In genomic region chr7:139620676-139621344, GRCh38 we compare ENCODE assay signal across 8 cellular contexts.
DNase-seq lines count a peak whose midpoint lies in the region; ATAC-seq, FAIRE-seq and TF ChIP-seq lines count a peak whose summit lies in the region.

No MANE protein-coding gene starts in this region.

- H4K20me1 ChIP-seq in HepG2 (ENCODE audit: insufficient read depth, low read length) = 0 out of 2 replicates have a peak, but pooled peaks cover 3% of the 10 kb centered on the region

- no peak overlapping the region for H3K9ac ChIP-seq in HepG2 (ENCODE audit: insufficient read depth, low read depth, low read length)

- H3K27ac Mint-ChIP-seq in stimulated activated memory B cell treated with anti-CD40 and anti-IgM and Interleukin-4, amounts not matched to agents 10 μg/mL and 1 μg/mL and 100 μg/mL, for 72 hours = no peak overlapping the region

- H3K79me2 ChIP-seq in HepG2 (ENCODE audit: insufficient read depth, low read length) = no peaks in the 10 kb centered on the region

- no peak overlapping the region for H3K4me3 Mint-ChIP-seq in stimulated activated memory B cell treated with anti-CD40 and anti-IgM and Interleukin-4, amounts not matched to agents 10 μg/mL and 1 μg/mL and 100 μg/mL, for 72 hours

- in situ Hi-C loops in GM13977 (cut with MboI; ENCODE audit: low pct_unique_long_range_greater_than_20kb, low sequenced_read_pairs, unreplicated experiment) = no loop called here
- in situ Hi-C loops in HepG2 (cut with HindIII; ENCODE audit: extremely low pct_ligation_motif_present, low pct_unique_long_range_greater_than_20kb) = no loop called here

- no peak for TF ChIP-seq POLR2A in HepG2 (IDR thresholded peaks at IDR 0.05; ENCODE audit: insufficient read depth in 1 of 2, low read depth in 2 of 2, low read length in 2 of 2)

- H3K4me2 ChIP-seq in HepG2 (ENCODE audit: low read depth, low read length) = no peak overlapping the region

- no peak overlapping the region for H3K4me3 ChIP-seq in AG09309 (ENCODE audit: control insufficient read depth, low read depth, low read length)
- H3K4me3 ChIP-seq in ascending aorta = no peak overlapping the region
- no peak overlapping the region for H3K4me3 ChIP-seq in HepG2 (replicated peaks in 1 of 3; ENCODE audit: insufficient read depth in 1 of 3, low read depth in 2 of 3, low read length in 3 of 3)

- TF ChIP-seq CTCF in AG09309 (IDR thresholded peaks at IDR 0.05; ENCODE audit: control insufficient read depth, insufficient read depth, low read depth, low read length, missing control alignments) (peak; percentile 76), GM13977 (IDR thresholded peaks at IDR 0.05; ENCODE audit: extremely low read depth, insufficient read depth, missing control alignments) (peak; percentile 74), ascending aorta (IDR thresholded peaks at IDR 0.05) (peak in 2 of 3 experiments; percentile 44 to 50), HepG2 (CRISPR knock-in tag; IDR thresholded peaks at IDR 0.05) (peak; percentile 74)

- CTCF ChIA-PET in HepG2 (lab: Yijun Ruan, JAX; ENCODE audit: low intra/inter-chr PET ratio, low total read pairs) = no interaction called here

- H3K36me3 ChIP-seq in ascending aorta = peaks cover 25 to 73% of the 10 kb centered on the region in 2 donors
- peaks cover 18 to 66% of the 10 kb centered on the region in 2 experiments for H3K36me3 ChIP-seq in HepG2 (replicated peaks in 1 of 2; ENCODE audit: control insufficient read depth in 1 of 2, insufficient read depth in 2 of 2, low read length in 2 of 2)

- H3K4me1 ChIP-seq in ascending aorta (no peaks in the 10 kb centered on the region), HepG2 (ENCODE audit: insufficient read depth, low read length) (no peaks in the 10 kb centered on the region)

- TF ChIP-seq RAD21 in HepG2 (CRISPR knock-in tag; IDR thresholded peaks at IDR 0.05) = no peak

- intact Hi-C loops in ascending aorta (cut with DNase I) = no loop called here
- intact Hi-C loops in HepG2 (cut with micrococcal nuclease; ENCODE audit: unreplicated experiment) = no loop called here

- H3K36me3 Mint-ChIP-seq in stimulated activated memory B cell treated with anti-CD40 and anti-IgM and Interleukin-4, amounts not matched to agents 10 μg/mL and 1 μg/mL and 100 μg/mL, for 72 hours = peaks cover 57% of the 10 kb centered on the region

- H3K9me3 ChIP-seq in ascending aorta = no peaks in the 10 kb centered on the region
- no peaks in the 10 kb centered on the region for H3K9me3 ChIP-seq in HepG2 (ENCODE audit: low read length)

- FAIRE-seq in HepG2 (lab: Jason Lieb, UNC) = peak; percentile 15

- no peaks in the 10 kb centered on the region for H3K27me3 Mint-ChIP-seq in stimulated activated memory B cell treated with anti-CD40 and anti-IgM and Interleukin-4, amounts not matched to agents 10 μg/mL and 1 μg/mL and 100 μg/mL, for 72 hours

- no peak overlapping the region for H2AFZ ChIP-seq in HepG2 (ENCODE audit: low read length)

- BruUV-seq in HepG2 (replicated peaks; lab: Mats Ljungman, UMichigan) = no TSS peak

- POLR2A ChIA-PET in HepG2 (lab: Yijun Ruan, JAX) = no interaction called here

- H3K27ac ChIP-seq in ascending aorta (no peak overlapping the region), HepG2 (ENCODE audit: extremely low read length, insufficient read depth, low read length) (no peak overlapping the region)

- ATAC-seq in SK-N-SH treated with all-trans-retinoic acid at 6 μM for 48 hours (peak; percentile 65), HepG2 (peak; percentile 84), GM19455 (IDR thresholded peaks at IDR 0.05; ENCODE audit: unreplicated experiment) (no peak)
- peak; percentile 48 for ATAC-seq in stimulated activated memory B cell treated with anti-CD40 and anti-IgM and Interleukin-4, amounts not matched to agents 10 μg/mL and 1 μg/mL and 100 μg/mL, for 72 hours

- H3K4me1 Mint-ChIP-seq in stimulated activated memory B cell treated with anti-CD40 and anti-IgM and Interleukin-4, amounts not matched to agents 10 μg/mL and 1 μg/mL and 100 μg/mL, for 72 hours = no peaks in the 10 kb centered on the region

- H3K9me3 Mint-ChIP-seq in stimulated activated memory B cell treated with anti-CD40 and anti-IgM and Interleukin-4, amounts not matched to agents 10 μg/mL and 1 μg/mL and 100 μg/mL, for 72 hours = no peaks in the 10 kb centered on the region

- H3K27me3 ChIP-seq in ascending aorta = no peaks in the 10 kb centered on the region
- no peaks in the 10 kb centered on the region for H3K27me3 ChIP-seq in HepG2 (ENCODE audit: control insufficient read depth in 1 of 2, insufficient read depth in 2 of 2, low read length in 2 of 2)

- no peak for TF ChIP-seq EP300 in HepG2 (IDR thresholded peaks at IDR 0.05; ENCODE audit: low read depth in 2 of 2, low read length in 2 of 2)
- TF ChIP-seq EP300 in HepG2 (CRISPR knock-in tag; IDR thresholded peaks at IDR 0.05; ENCODE audit: borderline replicate concordance) = no peak

- 89% methylated on average over 10 of the region's 10 CpGs for WGBS in HepG2 (ENCODE audit: low lambda C conversion rate)

- no peak for DNase-seq in AG09309 (ENCODE audit: low read depth)
- peak; percentile 46 for DNase-seq in GM13977 (ENCODE audit: low spot score)
- peak; percentile 40 for DNase-seq in HK-2 (ENCODE audit: unreplicated experiment)
- DNase-seq in ascending aorta (ENCODE audit: low spot score in 2 of 2) = no peak
- peak; percentile 28 for DNase-seq in HepG2 (ENCODE audit: low spot score)

TF ChIP-seq in SK-N-SH treated with all-trans-retinoic acid at 6 μM for 48 hours, 23 proteins besides CTCF, POLR2A, EP300 and RAD21:
- TF ChIP-seq CSDC2 (CRISPR knock-in tag; IDR thresholded peaks at IDR 0.05) (no peak), SNAI2 (CRISPR knock-in tag; IDR thresholded peaks at IDR 0.05) (no peak), PPARA (CRISPR knock-in tag; IDR thresholded peaks at IDR 0.05; ENCODE audit: borderline replicate concordance) (no peak), ISL1 (CRISPR knock-in tag; IDR thresholded peaks at IDR 0.05) (no peak), TCF4 (CRISPR knock-in tag; IDR thresholded peaks at IDR 0.05; ENCODE audit: borderline replicate concordance) (no peak), TSHZ2 (CRISPR knock-in tag; IDR thresholded peaks at IDR 0.05) (no peak), BACH2 (CRISPR knock-in tag; IDR thresholded peaks at IDR 0.05; ENCODE audit: borderline replicate concordance) (no peak)
TF ChIP-seq in SK-N-SH treated with all-trans-retinoic acid at 6 μM for 48 hours: peak in this region for 0.

TF ChIP-seq in HepG2, 621 proteins besides CTCF, POLR2A, EP300 and RAD21:
- TF ChIP-seq XRCC5 (optimal IDR thresholded peaks at IDR 0.05; ENCODE audit: low read length) = peak; percentile 20
- peak; percentile 25 for TF ChIP-seq HNRNPK (IDR thresholded peaks at IDR 0.05; ENCODE audit: low read depth, low read length, poor library complexity, severe bottlenecking)
- TF ChIP-seq STAG1 (CRISPR knock-in tag; IDR thresholded peaks at IDR 0.05) = peak; percentile 51
- no peak for TF ChIP-seq RAD51 (IDR thresholded peaks at IDR 0.05; ENCODE audit: borderline replicate concordance)
- no peak for TF ChIP-seq NR0B2 (CRISPR knock-in tag; IDR thresholded peaks at IDR 0.05)
- peak; percentile 41; the same call in 1 of the 2 replicates for TF ChIP-seq CEBPB (IDR thresholded peaks at IDR 0.05; ENCODE audit: borderline replicate concordance, low read depth, low read length)
- TF ChIP-seq SMC3 (IDR thresholded peaks at IDR 0.05; ENCODE audit: low read length) = 0 out of 2 replicates have a peak, but pooled peaks have one; percentile 12

Comparison
In these comparisons a context has a peak if more than half of its experiments do, and no peak if none do; other contexts are left out.
1. DNase-seq: peak in GM13977 (single experiment), HK-2 (single experiment) and HepG2 (single experiment); none in AG09309 (single experiment) and ascending aorta (0 of 2).
2. Peak in every context shown above with its lines, with median percentiles within 50 percentile points of each other: CTCF ChIP-seq.